12 cellular contexts compared by ENCODE assay signal in the genomic region with DNA sequence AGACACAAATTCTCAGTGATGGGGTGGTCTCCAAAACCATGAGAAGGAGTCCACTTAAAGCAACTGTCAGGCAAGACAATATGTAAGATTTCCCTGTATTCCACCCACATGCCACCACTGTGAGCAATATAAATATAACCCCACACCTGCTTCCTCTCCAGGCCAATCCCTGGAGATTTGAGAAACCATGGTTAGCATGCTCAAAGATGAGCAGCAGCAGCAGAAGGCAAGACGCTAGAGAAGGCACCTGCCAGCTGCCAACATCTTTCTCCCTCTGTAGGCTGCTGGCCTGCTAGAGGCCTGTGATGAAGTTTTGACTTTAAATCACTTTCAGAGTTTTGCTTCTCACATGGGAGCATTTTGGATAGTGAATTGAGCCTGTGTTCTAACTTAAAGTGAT. TPM values are rescaled to one million over a fixed set of nuclear protein-coding genes. Genes with fewer than 3 reads are reported as not detected.
DNase-seq lines count a peak whose midpoint lies in the region; ATAC-seq and TF ChIP-seq lines count a peak whose summit lies in the region.
"Had no signal": no experiment of that assay in that cellular context is flagged by ENCODE, and none has a peak within 500 bp of the region (broad histone marks: within the 10 kb centered on the region; RNA-seq: fewer than 3 reads in every experiment).

No MANE protein-coding gene starts in this region.

- H3K79me2 ChIP-seq in PC-3 (ENCODE audit: low read length) = no peaks in the 10 kb centered on the region; the same call in 1 of the 2 replicates

- H4K20me1 ChIP-seq in PC-3 (ENCODE audit: low read length) = no peaks in the 10 kb centered on the region

- DNase-seq in GM03348 (ENCODE audit: low spot score) (peak; percentile 9), PC-3 (no peak), foreskin keratinocyte (peak in 1 of 2 donors; percentile 16), HEK293T (ENCODE audit: extremely low spot score) (no peak), OCI-M1 (lab: John Stamatoyannopoulos, UW) (no peak), AML-193 (lab: John Stamatoyannopoulos, UW) (no peak)
- DNase-seq: activated CD8-positive, alpha-beta memory T cell treated with anti-CD3 and anti-CD28 coated beads, Interleukin-2, amount 10 ng/mL, durations not matched to agents 7 days and 5 days; NCI-H2081; stimulated activated CD4-positive, alpha-beta T cell treated with anti-CD3 and anti-CD28 coated beads, Interleukin-4, amount 100 ng/mL, for 24 hours had no signal

- H3K36me3 ChIP-seq in PC-3 (ENCODE audit: low read depth, low read length) (no peaks in the 10 kb centered on the region), skeletal muscle tissue (ENCODE audit: control insufficient read depth in 3 of 3, insufficient read depth in 3 of 3, low read length in 3 of 3) (no peaks in the 10 kb centered on the region)
- H3K36me3 ChIP-seq: cardiac muscle cell had no signal

- H3F3A ChIP-seq in PC-3 (ENCODE audit: low read length, unreplicated experiment) = no peaks in the 10 kb centered on the region

- H3K9me2 ChIP-seq in PC-3 (replicated peaks; ENCODE audit: low read length) = no peaks in the 10 kb centered on the region

- peaks cover 15% of the 10 kb centered on the region for H3K4me1 ChIP-seq in PC-3 (ENCODE audit: insufficient read depth, low read length)
- H3K4me1 ChIP-seq in foreskin keratinocyte = peaks cover 7% of the 10 kb centered on the region
- peaks cover 10 to 24% (median 13%) of the 10 kb centered on the region in 3 donors for H3K4me1 ChIP-seq in skeletal muscle tissue (ENCODE audit: control insufficient read depth in 3 of 3, insufficient read depth in 3 of 3, low read length in 3 of 3)

- H3K9ac ChIP-seq in PC-3 (ENCODE audit: low read length) (peak overlapping the region; percentile 27; the same call in 1 of the 2 replicates), skeletal muscle tissue (ENCODE audit: low read depth in 1 of 3, low read length in 3 of 3) (no peak overlapping the region)

- POLR2A ChIA-PET in PC-3 (lab: Charles Lee; ENCODE audit: unreplicated experiment) = interaction anchor here (0.6 kb wide), 1 partner anchor 26 kb away, joined by 9 read pairs; the partner anchor contains the start of gene WTAP
- POLR2A ChIA-PET in HEK293T (lab: Yijun Ruan, JAX) = interaction anchor here (1.7 to 2.4 kb wide), 2 partner anchors 26 kb away, joined by 6 to 10 read pairs; partner anchors contain the start of gene WTAP

- ATAC-seq in PC-3 (no peak), foreskin keratinocyte (peak; percentile 38), HG02938 (IDR thresholded peaks at IDR 0.05; ENCODE audit: unreplicated experiment) (no peak)
- ATAC-seq: activated CD8-positive, alpha-beta memory T cell treated with anti-CD3 and anti-CD28 coated beads, Interleukin-2, amount 10 ng/mL, durations not matched to agents 7 days and 5 days had no signal

- peak overlapping the region; percentile 67 for H3K27ac ChIP-seq in PC-3 (ENCODE audit: low read length)
- peak overlapping the region; percentile 75 for H3K27ac ChIP-seq in foreskin keratinocyte
- H3K27ac ChIP-seq in skeletal muscle tissue (ENCODE audit: low read depth, low read length) = peak overlapping the region; percentile 70
- H3K27ac ChIP-seq: cardiac muscle cell had no signal

- BruUV-seq in PC-3 (replicated peaks; lab: Mats Ljungman, UMichigan) = no TSS peak

- H3K4me2 ChIP-seq in PC-3 (ENCODE audit: low read length) = no peak overlapping the region

- CTCF ChIA-PET in PC-3 (lab: Charles Lee) (no interaction called here), HEK293T (lab: Yijun Ruan, JAX) (no interaction called here)

- TF ChIP-seq CTCF in PC-3 (conservative IDR thresholded peaks at IDR 0.05; ENCODE audit: low read depth, low read length) (no peak), foreskin keratinocyte (conservative IDR thresholded peaks at IDR 0.05) (no peak)

- H2AFZ ChIP-seq in PC-3 (ENCODE audit: low read length) = no peak overlapping the region

- intact Hi-C loops in PC-3 (cut with micrococcal nuclease) = no loop called here

- H3K27me3 ChIP-seq in PC-3 (ENCODE audit: low read length) (no peaks in the 10 kb centered on the region), foreskin keratinocyte (no peaks in the 10 kb centered on the region), skeletal muscle tissue (ENCODE audit: control insufficient read depth in 3 of 3, insufficient read depth in 3 of 3, low read length in 3 of 3) (no peaks in the 10 kb centered on the region)
- H3K27me3 ChIP-seq: cardiac muscle cell had no signal

- H3K9me3 ChIP-seq in PC-3 (ENCODE audit: low read length) = no peaks in the 10 kb centered on the region
- H3K9me3 ChIP-seq in skeletal muscle tissue (ENCODE audit: control insufficient read depth in 3 of 3, low read length in 3 of 3) = no peaks in the 10 kb centered on the region

- H3K4me3 ChIP-seq in PC-3 (ENCODE audit: low read length) = no peak overlapping the region
- H3K4me3 ChIP-seq in skeletal muscle tissue (ENCODE audit: low read length in 3 of 3) = no peak overlapping the region
- H3K4me3 ChIP-seq: cardiac muscle cell had no signal

TF ChIP-seq in HEK293T, 16 proteins besides CTCF, POLR2A, EP300 and RAD21:
- TF ChIP-seq SUZ12 (IDR thresholded peaks at IDR 0.05) = no peak
- TF ChIP-seq L3MBTL2 (conservative IDR thresholded peaks at IDR 0.05) = no peak
- TF ChIP-seq, protein P1, sequence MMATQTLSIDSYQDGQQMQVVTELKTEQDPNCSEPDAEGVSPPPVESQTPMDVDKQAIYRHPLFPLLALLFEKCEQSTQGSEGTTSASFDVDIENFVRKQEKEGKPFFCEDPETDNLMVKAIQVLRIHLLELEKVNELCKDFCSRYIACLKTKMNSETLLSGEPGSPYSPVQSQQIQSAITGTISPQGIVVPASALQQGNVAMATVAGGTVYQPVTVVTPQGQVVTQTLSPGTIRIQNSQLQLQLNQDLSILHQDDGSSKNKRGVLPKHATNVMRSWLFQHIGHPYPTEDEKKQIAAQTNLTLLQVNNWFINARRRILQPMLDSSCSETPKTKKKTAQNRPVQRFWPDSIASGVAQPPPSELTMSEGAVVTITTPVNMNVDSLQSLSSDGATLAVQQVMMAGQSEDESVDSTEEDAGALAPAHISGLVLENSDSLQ (IDR thresholded peaks at IDR 0.05) = no peak
- no peak for TF ChIP-seq FOXA1 (IDR thresholded peaks at IDR 0.05)
- TF ChIP-seq HDGF (IDR thresholded peaks at IDR 0.05; ENCODE audit: borderline replicate concordance) = no peak
- no peak for TF ChIP-seq CTBP1 (IDR thresholded peaks at IDR 0.05; ENCODE audit: borderline replicate concordance)
- no peak for TF ChIP-seq ZNF384 (IDR thresholded peaks at IDR 0.05)
- TF ChIP-seq TARDBP (IDR thresholded peaks at IDR 0.05) = no peak
- no peak for TF ChIP-seq NFRKB (IDR thresholded peaks at IDR 0.05)
- no peak for TF ChIP-seq ELF4 (IDR thresholded peaks at IDR 0.05)
- TF ChIP-seq ARNT (IDR thresholded peaks at IDR 0.05) = no peak
- no peak for TF ChIP-seq LEF1 (IDR thresholded peaks at IDR 0.05; ENCODE audit: borderline replicate concordance)
- TF ChIP-seq SP1 (IDR thresholded peaks at IDR 0.05) = no peak
- no peak for TF ChIP-seq FOXK2 (IDR thresholded peaks at IDR 0.05)
- TF ChIP-seq BHLHE40 (IDR thresholded peaks at IDR 0.05; ENCODE audit: borderline replicate concordance) = no peak

RNA-seq across cellular contexts. Expression of gene SOD2, which starts 7.9 kb away (rescaled TPM):
- total RNA-seq in PC-3 (2014; rRNA removed) (69.5 and 78.2 TPM in 2 replicates), foreskin keratinocyte (55.9 and 62.0 TPM in 2 replicates), skeletal muscle tissue (28.7 TPM)
- polyA plus RNA-seq in foreskin keratinocyte = 26.1 and 27.0 TPM in 2 replicates

RNA-seq across cellular contexts. Expression of gene WTAP, which starts 26.3 kb away (rescaled TPM):
- total RNA-seq in PC-3 (2014; rRNA removed) (50.8 and 54.5 TPM in 2 replicates), foreskin keratinocyte (88.3 and 100 TPM in 2 replicates), skeletal muscle tissue (64.7 TPM)
- polyA plus RNA-seq in foreskin keratinocyte = 60.2 and 74.5 TPM in 2 replicates
